In the genomic region with DNA sequence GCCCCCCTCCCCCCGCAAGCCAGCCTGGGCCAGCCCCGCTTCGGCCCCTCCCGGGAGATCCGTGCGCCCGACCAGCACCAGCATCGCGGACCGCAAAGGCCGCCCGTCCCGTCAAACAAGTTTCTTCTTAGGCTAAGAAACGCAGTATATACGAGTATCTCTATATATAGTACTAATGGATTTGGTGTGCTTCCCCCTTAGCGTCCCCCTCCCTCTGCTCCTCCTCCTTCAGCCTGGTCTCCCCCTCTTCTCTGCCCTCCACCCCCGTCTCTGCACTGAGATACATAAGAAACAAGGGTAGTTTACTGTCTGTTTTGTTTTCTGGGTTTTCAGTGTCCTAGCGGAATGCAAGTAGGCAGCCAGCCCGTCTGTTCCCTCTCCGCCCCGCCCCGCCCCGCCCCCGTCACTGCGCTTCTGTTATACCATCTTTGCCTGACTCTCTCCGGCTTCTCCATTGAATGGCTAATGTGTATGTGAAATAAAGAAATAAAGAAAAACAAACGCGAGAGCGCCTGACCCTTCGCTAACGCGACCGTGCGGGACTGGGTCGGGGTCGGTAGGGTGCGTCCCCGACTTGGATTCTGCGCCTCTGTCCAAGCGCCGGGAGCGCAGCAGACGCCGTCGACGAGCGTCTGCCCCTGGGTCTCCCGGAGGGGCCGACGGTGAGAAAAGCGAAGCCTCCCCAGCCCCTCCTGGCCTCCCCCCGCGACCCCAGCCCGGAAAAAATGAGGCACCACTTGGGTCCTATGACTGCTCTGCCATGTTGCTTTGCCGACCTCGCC, we compare ENCODE assay signal across 8 cellular contexts. TPM values are rescaled to one million over a fixed set of nuclear protein-coding genes. Genes with fewer than 3 reads are reported as not detected.
A peak's percentile ranks its signal among the peaks of the same experiment; 100 is the strongest.
DNase-seq lines count a peak whose midpoint lies in the region; ATAC-seq, FAIRE-seq and TF ChIP-seq lines count a peak whose summit lies in the region.

No MANE protein-coding gene starts in this region.

- peaks cover 30% of the 10 kb centered on the region for H3K4me1 Mint-ChIP-seq in HFFc6 (ENCODE audit: low read depth)

- H3K9me3 ChIP-seq in esophagus muscularis mucosa, result no peaks in the 10 kb centered on the region

- no peaks in the 10 kb centered on the region for H3K9me3 Mint-ChIP-seq in HFFc6

- no peak for TF ChIP-seq POLR2A in esophagus muscularis mucosa (IDR thresholded peaks at IDR 0.05; ENCODE audit: low read depth)

- peak overlapping the region; percentile 49 to 59 (median 52) for H3K4me3 ChIP-seq in esophagus muscularis mucosa

- H3K4me3 Mint-ChIP-seq in HFFc6, result peak overlapping the region; percentile 72

- TF ChIP-seq EP300 in esophagus muscularis mucosa (IDR thresholded peaks at IDR 0.05), result no peak

- peaks cover 0 to 8% (median 0%) of the 10 kb centered on the region in 4 donors for H3K27me3 ChIP-seq in esophagus muscularis mucosa

- ATAC-seq in omental fat pad (ENCODE audit: low FRiP score), result peak; percentile 5

- H3K36me3 Mint-ChIP-seq in HFFc6 (ENCODE audit: low read depth), result peaks cover 18% of the 10 kb centered on the region

- peak overlapping the region; percentile 77 to 90 (median 85) for H3K27ac ChIP-seq in esophagus muscularis mucosa (replicated peaks in 1 of 4)

- TF ChIP-seq CTCF in HFFc6 (IDR thresholded peaks at IDR 0.05), result no peak
- TF ChIP-seq CTCF in esophagus muscularis mucosa (IDR thresholded peaks at IDR 0.05), result no peak
- TF ChIP-seq CTCF in omental fat pad (IDR thresholded peaks at IDR 0.05), result no peak
- TF ChIP-seq CTCF in GM10266 (IDR thresholded peaks at IDR 0.05; ENCODE audit: control insufficient read depth, insufficient read depth, low read depth, missing control alignments), result no peak
- no peak for TF ChIP-seq CTCF in GM20000 (IDR thresholded peaks at IDR 0.05; ENCODE audit: extremely low read depth, missing control alignments)

- peaks cover 9% of the 10 kb centered on the region for H3K27me3 Mint-ChIP-seq in HFFc6 (ENCODE audit: insufficient read depth)

- peak overlapping the region; percentile 21; the same call in 1 of the 2 replicates for H3K27ac Mint-ChIP-seq in HFFc6

- intact Hi-C loops in esophagus muscularis mucosa (cut with DNase I), result no loop called here

- peaks cover 5 to 21% (median 15%) of the 10 kb centered on the region in 4 donors for H3K36me3 ChIP-seq in esophagus muscularis mucosa

- DNase-seq in HFFc6 (no peak), UCSD-AML1 (lab: John Stamatoyannopoulos, UW; ENCODE audit: unreplicated experiment) (peak; percentile 87), esophagus muscularis mucosa (ENCODE audit: extremely low spot score) (no peak), omental fat pad (ENCODE audit: low spot score) (no peak), GM10266 (ENCODE audit: extremely low spot score) (no peak), urothelium cell line (ENCODE audit: low spot score) (no peak), H4 (ENCODE audit: low spot score) (no peak), GM20000 (ENCODE audit: low spot score) (no peak)

- FAIRE-seq in urothelium cell line (lab: Jason Lieb, UNC), result no peak

- 7% methylated on average over 37 of the region's 56 CpGs for WGBS in esophagus muscularis mucosa

- peaks cover 68 to 97% (median 96%) of the 10 kb centered on the region in 4 donors for H3K4me1 ChIP-seq in esophagus muscularis mucosa

RNA-seq across cellular contexts. Expression of gene LYL1, which starts 4.2 kb away (rescaled TPM):
- total RNA-seq in HFFc6 (2021; fragmentation: NEBNext Ultra II Directional; extraction: Animal tissue kit (Norgen Biotek cat#: 25700)), result 1 to 10 TPM; 1.5 to 5.1 (median 4.2) TPM
- total RNA-seq in esophagus muscularis mucosa (10 to 100 TPM; 11.9 to 20.2 (median 17.0) TPM), omental fat pad (10 to 100 TPM in 3 of 4 donors, 1 to 10 TPM in 1; 5.5 to 29.9 (median 20.5) TPM)
- not detected in 2 replicates for total RNA-seq in H4 (2014; rRNA removed; shearing (Covaris generic))

RNA-seq across cellular contexts. Expression of gene TRMT1, which starts 18.1 kb away (rescaled TPM):
- 10 to 100 TPM; 36.3 to 49.9 (median 39.6) TPM for total RNA-seq in HFFc6 (2021; fragmentation: NEBNext Ultra II Directional; extraction: Animal tissue kit (Norgen Biotek cat#: 25700))
- total RNA-seq in esophagus muscularis mucosa (10 to 100 TPM; 21.4 to 27.6 (median 26.9) TPM), omental fat pad (10 to 100 TPM; 27.0 to 70.5 (median 39.2) TPM)
- total RNA-seq in H4 (2014; rRNA removed; shearing (Covaris generic)), result 22.5 and 35.1 TPM in 2 replicates

RNA-seq across cellular contexts. Expression of gene NACC1, which starts 19.6 kb away (rescaled TPM):
- 100 to 1,000 TPM; 126 to 146 (median 139) TPM for total RNA-seq in HFFc6 (2021; fragmentation: NEBNext Ultra II Directional; extraction: Animal tissue kit (Norgen Biotek cat#: 25700))
- total RNA-seq in esophagus muscularis mucosa, result 10 to 100 TPM; 24.5 to 61.6 (median 29.6) TPM
- total RNA-seq in omental fat pad, result 10 to 100 TPM; 12.0 to 44.7 (median 23.0) TPM
- 46.2 and 55.0 TPM in 2 replicates for total RNA-seq in H4 (2014; rRNA removed; shearing (Covaris generic))

RNA-seq across cellular contexts. Expression of gene STX10, which starts 51.7 kb away (rescaled TPM):
- total RNA-seq in HFFc6 (2021; fragmentation: NEBNext Ultra II Directional; extraction: Animal tissue kit (Norgen Biotek cat#: 25700)), result 10 to 100 TPM; 48.5 to 63.4 (median 54.0) TPM
- total RNA-seq in esophagus muscularis mucosa (10 to 100 TPM; 50.2 to 62.6 (median 56.6) TPM), omental fat pad (10 to 100 TPM; 41.0 to 97.6 (median 53.9) TPM)
- 68.5 and 94.4 TPM in 2 replicates for total RNA-seq in H4 (2014; rRNA removed; shearing (Covaris generic))

RNA-seq across cellular contexts. Expression of gene IER2, which starts 51.7 kb away (rescaled TPM):
- total RNA-seq in HFFc6 (2021; fragmentation: NEBNext Ultra II Directional; extraction: Animal tissue kit (Norgen Biotek cat#: 25700)), result 10 to 100 TPM; 68.9 to 91.2 (median 87.7) TPM
- total RNA-seq in esophagus muscularis mucosa, result 100 to 1,000 TPM in 1 of 4 donors, 10 to 100 TPM in 3; 29.1 to 144 (median 62.3) TPM
- total RNA-seq in omental fat pad, result 100 to 1,000 TPM; 110 to 253 (median 210) TPM
- total RNA-seq in H4 (2014; rRNA removed; shearing (Covaris generic)), result 6.4 and 14.6 TPM in 2 replicates
